In the genomic region with DNA sequence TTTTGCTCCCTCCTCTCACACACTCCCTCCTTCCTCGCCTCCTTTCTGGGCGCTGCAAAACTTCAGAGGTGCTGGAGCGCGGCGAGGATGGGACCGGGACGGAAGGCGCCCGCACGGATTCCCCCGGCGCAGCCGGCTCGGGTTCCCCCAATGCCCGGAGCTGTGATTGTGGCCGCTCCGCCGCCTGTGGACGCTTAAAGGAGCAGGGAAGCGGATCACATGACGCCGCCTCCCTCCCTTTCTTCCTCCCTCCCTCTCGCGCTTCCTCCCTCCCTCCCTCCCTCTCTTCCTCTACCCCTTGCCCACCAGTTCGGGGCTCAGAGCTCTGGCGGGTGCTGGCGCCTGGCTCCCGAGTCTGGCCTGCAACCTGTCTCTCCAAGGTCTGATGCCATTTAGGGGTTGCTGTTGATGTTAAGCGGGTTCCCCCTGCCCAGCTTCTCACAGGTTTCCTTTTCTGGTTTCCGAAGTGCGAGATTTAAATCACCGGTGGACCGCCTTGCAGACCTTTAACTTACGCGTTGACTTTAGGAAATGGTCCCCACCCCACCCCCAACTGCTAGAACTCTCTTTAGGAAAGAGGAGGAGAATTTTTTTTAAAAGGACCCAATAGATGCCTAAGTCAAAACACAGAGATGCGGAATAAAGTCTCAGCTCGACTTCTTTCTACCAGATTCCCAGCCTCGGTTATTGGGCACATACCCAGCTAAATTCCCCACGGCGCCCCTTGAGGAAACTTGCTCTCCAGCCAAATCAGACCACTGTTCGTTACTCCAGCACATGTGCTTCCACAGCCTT, we compare ENCODE assay signal across 9 cellular contexts. TPM values are rescaled to one million over a fixed set of nuclear protein-coding genes. Genes with fewer than 3 reads are reported as not detected.
A peak's percentile ranks its signal among the peaks of the same experiment; 100 is the strongest.
DNase-seq lines count a peak whose midpoint lies in the region; ATAC-seq, FAIRE-seq and TF ChIP-seq lines count a peak whose summit lies in the region.
"Had no signal": no experiment of that assay in that cellular context is flagged by ENCODE, and none has a peak within 500 bp of the region (broad histone marks: within the 10 kb centered on the region; RNA-seq: fewer than 3 reads in every experiment).

Gene WLS (minus strand): TSS at position 170 of the 795 bp plus-strand sequence. CDS start 224 bp downstream, outside the sequence.

- peaks cover 32 to 44% of the 10 kb centered on the region in 2 donors for H3K27me3 Mint-ChIP-seq in natural killer cell (ENCODE audit: low read depth in 2 of 2)

- peak; percentile 87 to 91 (median 90) for ATAC-seq in heart right ventricle
- ATAC-seq in pancreas = peak; percentile 81 to 87 (median 84)
- no peak for ATAC-seq in natural killer cell
- ATAC-seq in GM19324 (IDR thresholded peaks at IDR 0.05; ENCODE audit: low FRiP score, unreplicated experiment) = no peak
- ATAC-seq in GM18907 (IDR thresholded peaks at IDR 0.05; ENCODE audit: unreplicated experiment) = no peak

- peak within 1 kb of the TSS; percentile 70 to 91 (median 82) for H3K4me3 ChIP-seq in heart right ventricle
- H3K4me3 ChIP-seq in pancreas = peak within 1 kb of the TSS; percentile 35 to 74 (median 59)

- H3K27me3 ChIP-seq in heart right ventricle (peaks cover 0 to 12% (median 0%) of the 10 kb centered on the region in 7 donors), pancreas (no peaks in the 10 kb centered on the region)

- no peak within 1 kb of the TSS for H3K4me3 Mint-ChIP-seq in natural killer cell

- TF ChIP-seq CTCF in heart right ventricle (IDR thresholded peaks at IDR 0.05) (peak in 5 of 9 donors; percentile 7 to 36 (median 25)), pancreas (IDR thresholded peaks at IDR 0.05) (no peak), natural killer cell (IDR thresholded peaks at IDR 0.05) (no peak)

- peaks cover 0 to 10% of the 10 kb centered on the region in 2 donors for H3K4me1 Mint-ChIP-seq in natural killer cell

- H3K9me3 ChIP-seq in heart right ventricle = no peaks in the 10 kb centered on the region
- no peaks in the 10 kb centered on the region for H3K9me3 ChIP-seq in pancreas

- 0 to 1% methylated on average over 41 of the region's 41 CpGs for WGBS in heart right ventricle, 2 donors
- 1% methylated on average over 37 to 41 of the region's 41 CpGs for WGBS in pancreas, 2 donors

- H3K36me3 ChIP-seq in heart right ventricle = no peaks in the 10 kb centered on the region
- no peaks in the 10 kb centered on the region for H3K36me3 ChIP-seq in pancreas

- H3K27ac ChIP-seq in heart right ventricle (peak within 1 kb of the TSS; percentile 41 to 89 (median 87)), pancreas (peak within 1 kb of the TSS; percentile 78 to 90 (median 80))

- no peak within 1 kb of the TSS for H3K27ac Mint-ChIP-seq in natural killer cell

- H3K4me1 ChIP-seq in heart right ventricle (peaks cover 0 to 39% (median 27%) of the 10 kb centered on the region in 9 donors), pancreas (peaks cover 5 to 22% (median 14%) of the 10 kb centered on the region in 3 donors)

- peaks cover 0 to 7% of the 10 kb centered on the region in 2 donors for H3K9me3 Mint-ChIP-seq in natural killer cell

- intact Hi-C loops in heart right ventricle (cut with DNase I) (loop anchor here in 9 of 10 donors (2.0 to 10.0 kb wide), 16 partner anchors 40 to 385 kb away; no protein-coding TSS in a partner anchor), pancreas (cut with DNase I) (loop anchor here in 1 of 3 donors (10.0 kb wide), 2 partner anchors 72 to 98 kb away; no protein-coding TSS in a partner anchor), natural killer cell (cut with micrococcal nuclease) (no loop called here)

- DNase-seq in EH (ENCODE audit: low read depth) = peak; percentile 79
- DNase-seq in NCI-H146 treated with DMSO at 0.1 percent for 48 hours (lab: John Stamatoyannopoulos, UW; ENCODE audit: unreplicated experiment) = peak; percentile 21
- peak in 51 of 56 donors; percentile 18 to 82 (median 60) for DNase-seq in amygdala (lab: John Stamatoyannopoulos, UW)
- DNase-seq in heart right ventricle = peak; percentile 79 to 83
- peak; percentile 68 to 89 (median 80) for DNase-seq in pancreas
- no peak for DNase-seq in natural killer cell

- FAIRE-seq in pancreas (lab: Jason Lieb, UNC) = no peak

- peaks cover 8% of the 10 kb centered on the region for H3K36me3 Mint-ChIP-seq in natural killer cell

RNA-seq across cellular contexts. Expression of gene WLS, which starts in this region (rescaled TPM):
- total RNA-seq in heart right ventricle (100 to 1,000 TPM in 6 of 10 donors, 10 to 100 TPM in 4; 82.3 to 123 (median 109) TPM), pancreas (100 to 1,000 TPM in 1 of 6 donors, 10 to 100 TPM in 5; 58.3 to 121 (median 77.8) TPM), natural killer cell (1 to 10 TPM in 1 of 3 donors, under 1 TPM in 1, not detected in 1; 0.75 to 1.4 TPM)
- polyA plus RNA-seq in heart right ventricle (10 to 100 TPM; 31.7 to 36.4 TPM), pancreas (10 to 100 TPM; 32.5 to 42.5 TPM)
- total RNA-seq: T-helper 2 cell treated with Interferon-gamma antibody and Interleukin-4, amounts not matched to agents 100 ng/mL and 5 ng/mL, for 36 hours had no signal

Comparison
In these comparisons a context has a peak if more than half of its experiments do, and no peak if none do; other contexts are left out.
1. RNA of gene WLS (total RNA-seq): 82.3 to 123 TPM in heart right ventricle and 58.3 to 121 TPM in pancreas; 0.75 to 1.4 TPM in natural killer cell; every median in the first group is over 10 times any median in the second.
2. ATAC-seq: peak in heart right ventricle (8 of 8) and pancreas (4 of 4); none in natural killer cell (0 of 3), GM19324 (single experiment) and GM18907 (single experiment).
3. CTCF ChIP-seq: peak in heart right ventricle (5 of 9); none in pancreas (0 of 4) and natural killer cell (single experiment).